Comparison of ENCODE assay signal across 12 cellular contexts in genomic region chr1:228367798-228368791, GRCh38. TPM values are rescaled to one million over a fixed set of nuclear protein-coding genes. Genes with fewer than 3 reads are reported as not detected.
DNase-seq lines count a peak whose midpoint lies in the region; ATAC-seq lines count a peak whose summit lies in the region.
"Had no signal": no experiment of that assay in that cellular context is flagged by ENCODE, and none has a peak within 500 bp of the region (broad histone marks: within the 10 kb centered on the region; RNA-seq: fewer than 3 reads in every experiment).

No MANE protein-coding gene starts in this region.

- ATAC-seq in GM18867 (IDR thresholded peaks at IDR 0.05; ENCODE audit: unreplicated experiment) (peak; percentile 59), sciatic nerve (no peak), HG02588 (IDR thresholded peaks at IDR 0.05; ENCODE audit: unreplicated experiment) (no peak)
- ATAC-seq: body of pancreas had no signal

- DNase-seq in NCI-H526 treated with DMSO at 0.1 percent for 48 hours (lab: John Stamatoyannopoulos, UW) (peak; percentile 47), cardiac septum (ENCODE audit: low spot score) (peak; percentile 78), sciatic nerve (ENCODE audit: low spot score) (peak; percentile 58), GM19238 (ENCODE audit: insufficient read length, low spot score) (no peak)
- DNase-seq in stimulated activated CD4-positive, alpha-beta T cell treated with anti-CD3 and anti-CD28 coated beads, Interleukin-12 subunit alpha, Interleukin-12 subunit beta, amount 100 ng/mL, for 4 hours = no peak
- DNase-seq: GOT3, MM.1S, T1000 had no signal

- intact Hi-C loops in cardiac septum (cut with DNase I) = no loop called here
- intact Hi-C loops in sciatic nerve (cut with DNase I) = no loop called here

RNA-seq across cellular contexts. Expression of gene TRIM11, which starts 38.5 kb away (rescaled TPM):
- 7.3 TPM for total RNA-seq in cardiac septum
- total RNA-seq in sciatic nerve = 18.1 TPM

RNA-seq across cellular contexts. Expression of gene TRIM17, which starts 48.6 kb away (rescaled TPM):
- 0.46 TPM for total RNA-seq in cardiac septum
- 1.2 TPM for total RNA-seq in sciatic nerve
- total RNA-seq: G401 had no signal

Comparison
In these comparisons a context has a peak if more than half of its experiments do, and no peak if none do; other contexts are left out.
1. DNase-seq: peak in NCI-H526 treated with DMSO at 0.1 percent for 48 hours (single experiment), cardiac septum (single experiment) and sciatic nerve (single experiment); none in stimulated activated CD4-positive, alpha-beta T cell treated with anti-CD3 and anti-CD28 coated beads, Interleukin-12 subunit alpha, Interleukin-12 subunit beta, amount 100 ng/mL, for 4 hours (single experiment) and GM19238 (single experiment).